In the genomic region with DNA sequence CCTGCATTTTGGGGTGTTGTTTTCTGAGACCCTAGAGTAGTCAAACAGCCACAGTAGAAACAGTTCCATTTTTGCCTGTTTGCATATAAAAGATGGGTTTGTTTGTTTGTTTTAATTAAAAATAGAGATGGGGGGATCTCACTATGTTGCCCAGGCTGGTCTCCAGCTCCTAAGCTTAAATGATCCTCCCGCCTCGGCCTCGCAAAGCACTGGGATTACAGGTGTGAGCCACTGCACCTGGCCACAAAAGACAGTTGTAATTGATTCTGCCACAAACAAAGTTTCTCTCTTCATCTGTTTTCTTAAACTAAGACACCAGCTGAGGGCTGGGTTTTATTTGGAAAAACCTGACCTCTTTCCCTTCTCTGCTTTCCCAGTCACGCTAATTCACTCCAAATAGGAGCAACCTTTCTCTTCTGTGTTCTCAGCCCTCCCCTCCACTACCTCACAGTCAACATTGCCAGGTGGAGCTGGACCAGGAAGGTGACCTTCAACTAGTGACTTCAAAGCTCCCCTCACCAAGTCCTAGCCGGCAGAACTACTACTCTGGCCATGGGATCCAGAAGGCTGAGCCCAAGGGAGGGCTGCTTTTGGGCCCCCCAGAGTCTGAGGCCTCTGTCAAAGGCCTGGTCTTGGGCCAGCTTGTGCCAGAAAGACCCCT, we compare ENCODE assay signal across 10 cellular contexts. TPM values are rescaled to one million over a fixed set of nuclear protein-coding genes. Genes with fewer than 3 reads are reported as not detected.
DNase-seq lines count a peak whose midpoint lies in the region; ATAC-seq, FAIRE-seq and TF ChIP-seq lines count a peak whose summit lies in the region.
"Had no signal": no experiment of that assay in that cellular context is flagged by ENCODE, and none has a peak within 500 bp of the region (broad histone marks: within the 10 kb centered on the region; RNA-seq: fewer than 3 reads in every experiment).

No MANE protein-coding gene starts in this region.

- peaks cover 0 to 7% (median 0%) of the 10 kb centered on the region in 3 donors for H3K36me3 ChIP-seq in skeletal muscle tissue (ENCODE audit: control insufficient read depth in 3 of 3, insufficient read depth in 3 of 3, low read length in 3 of 3)
- H3K36me3 ChIP-seq: WERI-Rb-1 had no signal

- DNase-seq in activated CD4-positive, alpha-beta T cell treated with anti-CD3 and anti-CD28 coated beads, Interleukin-2, amount 10 ng/mL, durations not matched to agents 7 days and 5 days: no peak
- DNase-seq in activated CD4-positive, alpha-beta T cell treated with anti-CD3 and anti-CD28 coated beads for 4 hours: no peak
- DNase-seq in WTC11 (ENCODE audit: low spot score): no peak
- DNase-seq in right cardiac atrium: no peak
- no peak for DNase-seq in H54 (ENCODE audit: insufficient read length, low spot score)
- DNase-seq: NCI-H748 treated with DMSO at 0.1 percent for 48 hours, WERI-Rb-1 had no signal

- WGBS in right cardiac atrium: 90% methylated on average over 5 of the region's 5 CpGs

- no peak for TF ChIP-seq CTCF in WTC11 (IDR thresholded peaks at IDR 0.05)

- intact Hi-C loops in right cardiac atrium (cut with DNase I): no loop called here

- H3K9me3 ChIP-seq in right cardiac atrium (ENCODE audit: control insufficient read depth, low read length) (no peaks in the 10 kb centered on the region), skeletal muscle tissue (ENCODE audit: control insufficient read depth in 3 of 3, low read length in 3 of 3) (no peaks in the 10 kb centered on the region)

- H3K27me3 Mint-ChIP-seq in activated CD4-positive, alpha-beta T cell treated with anti-CD3 and anti-CD28 coated beads, Interleukin-2, amount 10 ng/mL, durations not matched to agents 7 days and 5 days: peaks cover 3% of the 10 kb centered on the region
- H3K27me3 Mint-ChIP-seq in WTC11 (ENCODE audit: low read depth): peaks cover 41% of the 10 kb centered on the region

- ATAC-seq in WTC11: no peak
- no peak for ATAC-seq in right cardiac atrium
- no peak for ATAC-seq in HG03439 (IDR thresholded peaks at IDR 0.05; ENCODE audit: unreplicated experiment)
- no peak for ATAC-seq in GM21737 (IDR thresholded peaks at IDR 0.05; ENCODE audit: unreplicated experiment)

- peak overlapping the region; percentile 54 for H3K27ac ChIP-seq in right cardiac atrium (ENCODE audit: low read length)
- peak overlapping the region; percentile 96 for H3K27ac ChIP-seq in skeletal muscle tissue (ENCODE audit: low read depth, low read length)
- H3K27ac ChIP-seq: WERI-Rb-1 had no signal

- H3K4me1 ChIP-seq in right cardiac atrium (ENCODE audit: control insufficient read depth, insufficient read depth, low read length) (peaks cover 10% of the 10 kb centered on the region), skeletal muscle tissue (ENCODE audit: control insufficient read depth in 3 of 3, insufficient read depth in 3 of 3, low read length in 3 of 3) (peaks cover 44 to 67% (median 58%) of the 10 kb centered on the region in 3 donors)

- POLR2A ChIA-PET in activated CD4-positive, alpha-beta T cell treated with anti-CD3 and anti-CD28 coated beads, Interleukin-2, amount 10 ng/mL, durations not matched to agents 7 days and 5 days (lab: Charles Lee): no interaction called here
- POLR2A ChIA-PET in WTC11 (lab: Charles Lee): interaction anchor here (0.6 to 0.7 kb wide), 2 partner anchors 21 to 237 kb away, joined by 3 to 4 read pairs; no protein-coding TSS in a partner anchor

- H3K27me3 ChIP-seq in right cardiac atrium (ENCODE audit: control insufficient read depth, insufficient read depth) (no peaks in the 10 kb centered on the region), skeletal muscle tissue (ENCODE audit: control insufficient read depth in 3 of 3, insufficient read depth in 3 of 3, low read length in 3 of 3) (no peaks in the 10 kb centered on the region)

- FAIRE-seq in H54 (lab: Jason Lieb, UNC): no peak

- H3K27ac Mint-ChIP-seq in activated CD4-positive, alpha-beta T cell treated with anti-CD3 and anti-CD28 coated beads, Interleukin-2, amount 10 ng/mL, durations not matched to agents 7 days and 5 days: peak overlapping the region; percentile 73
- H3K27ac Mint-ChIP-seq in WTC11: no peak overlapping the region

- peaks cover 25% of the 10 kb centered on the region for H3K36me3 Mint-ChIP-seq in activated CD4-positive, alpha-beta T cell treated with anti-CD3 and anti-CD28 coated beads, Interleukin-2, amount 10 ng/mL, durations not matched to agents 7 days and 5 days (ENCODE audit: low read depth)
- H3K36me3 Mint-ChIP-seq in WTC11: no peaks in the 10 kb centered on the region

- H3K4me1 Mint-ChIP-seq in activated CD4-positive, alpha-beta T cell treated with anti-CD3 and anti-CD28 coated beads, Interleukin-2, amount 10 ng/mL, durations not matched to agents 7 days and 5 days: peaks cover 38% of the 10 kb centered on the region
- peaks cover 36% of the 10 kb centered on the region for H3K4me1 Mint-ChIP-seq in WTC11

- peak overlapping the region; percentile 71 to 99 (median 71) for H3K9ac ChIP-seq in skeletal muscle tissue (ENCODE audit: low read depth in 1 of 3, low read length in 3 of 3)

- H3K4me3 ChIP-seq in right cardiac atrium (ENCODE audit: low read length) (no peak overlapping the region), skeletal muscle tissue (ENCODE audit: low read length in 3 of 3) (peak overlapping the region; percentile 26 to 88 (median 74))

- TF ChIP-seq POLR2A in H54 (IDR thresholded peaks at IDR 0.05; ENCODE audit: low read depth, low read length): no peak

- peak overlapping the region; percentile 72 for H3K4me3 Mint-ChIP-seq in activated CD4-positive, alpha-beta T cell treated with anti-CD3 and anti-CD28 coated beads, Interleukin-2, amount 10 ng/mL, durations not matched to agents 7 days and 5 days
- peak overlapping the region; percentile 67; the same call in 1 of the 2 replicates for H3K4me3 Mint-ChIP-seq in WTC11

- no peaks in the 10 kb centered on the region for H3K9me3 Mint-ChIP-seq in activated CD4-positive, alpha-beta T cell treated with anti-CD3 and anti-CD28 coated beads, Interleukin-2, amount 10 ng/mL, durations not matched to agents 7 days and 5 days
- no peaks in the 10 kb centered on the region for H3K9me3 Mint-ChIP-seq in WTC11

- CTCF ChIA-PET in activated CD4-positive, alpha-beta T cell treated with anti-CD3 and anti-CD28 coated beads, Interleukin-2, amount 10 ng/mL, durations not matched to agents 7 days and 5 days (lab: Charles Lee): interaction anchor here (0.6 to 1.2 kb wide), 3 partner anchors 14 to 946 kb away, joined by 3 to 4 read pairs (median 3); no protein-coding TSS in a partner anchor
- CTCF ChIA-PET in WTC11 (lab: Charles Lee): interaction anchor here (1.0 to 3.9 kb wide), 3 partner anchors 16 to 364 kb away, joined by 3 to 38 read pairs (median 12); no protein-coding TSS in a partner anchor

TF ChIP-seq in WTC11, 78 proteins besides CTCF, POLR2A, EP300 and RAD21 (continues in another document):
- no peak for TF ChIP-seq JUN (CRISPR knock-in tag; IDR thresholded peaks at IDR 0.05)
- no peak for TF ChIP-seq CREM (CRISPR knock-in tag; IDR thresholded peaks at IDR 0.05)
- TF ChIP-seq SMAD3 (CRISPR knock-in tag; IDR thresholded peaks at IDR 0.05; ENCODE audit: borderline replicate concordance): no peak
- TF ChIP-seq, protein P1, sequence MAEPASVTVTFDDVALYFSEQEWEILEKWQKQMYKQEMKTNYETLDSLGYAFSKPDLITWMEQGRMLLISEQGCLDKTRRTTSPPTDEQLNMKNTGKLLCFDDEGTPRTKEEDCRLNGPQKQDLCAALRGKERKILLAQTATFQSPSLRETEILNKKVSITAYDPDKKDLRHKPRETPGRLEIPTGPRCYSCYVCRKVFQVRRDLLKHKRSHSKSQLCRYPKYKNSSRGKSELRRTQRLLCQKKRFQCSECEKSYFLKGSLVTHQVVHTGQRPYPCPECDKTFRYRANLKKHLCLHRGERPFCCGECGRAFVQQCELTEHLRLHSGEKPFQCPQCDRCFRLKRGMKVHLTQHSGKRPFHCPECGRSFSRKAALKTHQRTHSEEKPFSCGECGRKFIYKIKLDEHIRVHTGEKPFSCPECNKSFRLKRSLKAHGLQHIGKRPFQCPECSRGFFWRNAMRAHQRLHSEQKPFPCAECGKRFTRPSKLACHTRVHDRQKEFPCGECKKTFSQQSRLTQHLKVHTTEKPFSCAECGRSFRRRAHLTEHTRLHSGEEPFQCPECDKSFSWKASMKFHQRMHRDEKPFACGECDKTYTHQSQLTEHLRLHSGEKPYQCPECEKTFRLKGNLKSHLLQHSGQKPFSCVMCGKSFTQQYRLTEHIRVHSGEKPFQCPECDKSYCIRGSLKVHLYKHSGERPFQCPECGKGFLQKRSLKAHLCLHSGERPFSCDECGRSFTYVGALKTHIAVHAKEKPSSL (CRISPR knock-in tag; conservative IDR thresholded peaks at IDR 0.05): no peak
- TF ChIP-seq ZNF317 (CRISPR knock-in tag; IDR thresholded peaks at IDR 0.05; ENCODE audit: borderline replicate concordance, low read depth): no peak
- TF ChIP-seq NFATC4 (CRISPR knock-in tag; IDR thresholded peaks at IDR 0.05): no peak
- TF ChIP-seq, protein P2, sequence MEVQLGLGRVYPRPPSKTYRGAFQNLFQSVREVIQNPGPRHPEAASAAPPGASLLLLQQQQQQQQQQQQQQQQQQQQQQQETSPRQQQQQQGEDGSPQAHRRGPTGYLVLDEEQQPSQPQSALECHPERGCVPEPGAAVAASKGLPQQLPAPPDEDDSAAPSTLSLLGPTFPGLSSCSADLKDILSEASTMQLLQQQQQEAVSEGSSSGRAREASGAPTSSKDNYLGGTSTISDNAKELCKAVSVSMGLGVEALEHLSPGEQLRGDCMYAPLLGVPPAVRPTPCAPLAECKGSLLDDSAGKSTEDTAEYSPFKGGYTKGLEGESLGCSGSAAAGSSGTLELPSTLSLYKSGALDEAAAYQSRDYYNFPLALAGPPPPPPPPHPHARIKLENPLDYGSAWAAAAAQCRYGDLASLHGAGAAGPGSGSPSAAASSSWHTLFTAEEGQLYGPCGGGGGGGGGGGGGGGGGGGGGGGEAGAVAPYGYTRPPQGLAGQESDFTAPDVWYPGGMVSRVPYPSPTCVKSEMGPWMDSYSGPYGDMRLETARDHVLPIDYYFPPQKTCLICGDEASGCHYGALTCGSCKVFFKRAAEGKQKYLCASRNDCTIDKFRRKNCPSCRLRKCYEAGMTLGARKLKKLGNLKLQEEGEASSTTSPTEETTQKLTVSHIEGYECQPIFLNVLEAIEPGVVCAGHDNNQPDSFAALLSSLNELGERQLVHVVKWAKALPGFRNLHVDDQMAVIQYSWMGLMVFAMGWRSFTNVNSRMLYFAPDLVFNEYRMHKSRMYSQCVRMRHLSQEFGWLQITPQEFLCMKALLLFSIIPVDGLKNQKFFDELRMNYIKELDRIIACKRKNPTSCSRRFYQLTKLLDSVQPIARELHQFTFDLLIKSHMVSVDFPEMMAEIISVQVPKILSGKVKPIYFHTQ (CRISPR knock-in tag; IDR thresholded peaks at IDR 0.05): no peak
- TF ChIP-seq PRRX2 (CRISPR knock-in tag; IDR thresholded peaks at IDR 0.05): no peak

RNA-seq across cellular contexts. Expression of a gene that starts 1.5 kb away (rescaled TPM):
- total RNA-seq in activated CD4-positive, alpha-beta T cell treated with anti-CD3 and anti-CD28 coated beads, Interleukin-2, amount 10 ng/mL, durations not matched to agents 7 days and 5 days: 100 to 1,000 TPM; 332 to 349 TPM
- total RNA-seq in WTC11 (2021) (53.3 to 80.3 TPM (median 72.3 TPM) in 3 replicates), right cardiac atrium (100 to 1,000 TPM; 203 to 246 (median 221) TPM), skeletal muscle tissue (185 TPM)
- polyA plus RNA-seq in right cardiac atrium: 275 TPM
